In the genomic region with DNA sequence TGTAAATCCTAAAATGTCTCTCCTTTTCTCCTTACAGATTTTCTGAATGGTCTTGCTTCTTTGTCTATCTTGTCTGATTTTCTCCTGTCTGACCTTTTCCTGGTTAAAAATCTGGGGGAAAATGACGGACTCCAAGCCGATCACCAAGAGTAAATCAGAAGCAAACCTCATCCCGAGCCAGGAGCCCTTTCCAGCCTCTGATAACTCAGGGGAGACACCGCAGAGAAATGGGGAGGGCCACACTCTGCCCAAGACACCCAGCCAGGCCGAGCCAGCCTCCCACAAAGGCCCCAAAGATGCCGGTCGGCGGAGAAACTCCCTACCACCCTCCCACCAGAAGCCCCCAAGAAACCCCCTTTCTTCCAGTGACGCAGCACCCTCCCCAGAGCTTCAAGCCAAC, we compare ENCODE assay signal across 20 cellular contexts. TPM values are rescaled to one million over a fixed set of nuclear protein-coding genes. Genes with fewer than 3 reads are reported as not detected.
A peak's percentile ranks its signal among the peaks of the same experiment; 100 is the strongest.
DNase-seq lines count a peak whose midpoint lies in the region; ATAC-seq and TF ChIP-seq lines count a peak whose summit lies in the region.
"Had no signal": no experiment of that assay in that cellular context is flagged by ENCODE, and none has a peak within 500 bp of the region (broad histone marks: within the 10 kb centered on the region; RNA-seq: fewer than 3 reads in every experiment).

No MANE protein-coding gene starts in this region.

- TF ChIP-seq POLR2A in sigmoid colon (IDR thresholded peaks at IDR 0.05): no peak
- no peak for TF ChIP-seq POLR2A in tibial nerve (IDR thresholded peaks at IDR 0.05)

- no peak overlapping the region for H3K4me3 ChIP-seq in heart right ventricle
- H3K4me3 ChIP-seq in right atrium auricular region: no peak overlapping the region
- no peak overlapping the region for H3K4me3 ChIP-seq in sigmoid colon
- H3K4me3 ChIP-seq in tibial nerve: no peak overlapping the region
- H3K4me3 ChIP-seq: BLaER1 had no signal

- H3K27ac ChIP-seq in heart right ventricle: peak overlapping the region in 7 of 10 donors; percentile 32 to 63 (median 42)
- H3K27ac ChIP-seq in right atrium auricular region: peak overlapping the region; percentile 40 to 47
- no peak overlapping the region for H3K27ac ChIP-seq in sigmoid colon
- peak overlapping the region in 3 of 4 donors; percentile 17 to 46 (median 32) for H3K27ac ChIP-seq in tibial nerve
- H3K27ac ChIP-seq: BLaER1 had no signal

- H3K36me3 ChIP-seq in heart right ventricle: peaks cover 0 to 43% (median 0%) of the 10 kb centered on the region in 9 donors
- peaks cover 21% of the 10 kb centered on the region for H3K36me3 ChIP-seq in right atrium auricular region
- peaks cover 0 to 14% (median 7%) of the 10 kb centered on the region in 4 donors for H3K36me3 ChIP-seq in sigmoid colon
- peaks cover 0 to 25% (median 0%) of the 10 kb centered on the region in 3 donors for H3K36me3 ChIP-seq in tibial nerve
- H3K36me3 ChIP-seq: BLaER1 had no signal

- peak in 5 of 8 donors; percentile 8 to 56 (median 20) for ATAC-seq in heart right ventricle
- no peak for ATAC-seq in Right ventricle myocardium superior (ENCODE audit: poor library complexity)
- no peak for ATAC-seq in GM19467 (IDR thresholded peaks at IDR 0.05; ENCODE audit: unreplicated experiment)
- no peak for ATAC-seq in HG03565 (IDR thresholded peaks at IDR 0.05; ENCODE audit: unreplicated experiment)

- H3K4me1 ChIP-seq in heart right ventricle: peaks cover 0 to 77% (median 38%) of the 10 kb centered on the region in 9 donors
- H3K4me1 ChIP-seq in right atrium auricular region: peaks cover 0 to 49% of the 10 kb centered on the region in 2 donors
- peaks cover 0 to 26% (median 16%) of the 10 kb centered on the region in 4 donors for H3K4me1 ChIP-seq in sigmoid colon
- H3K4me1 ChIP-seq in tibial nerve: peaks cover 0 to 53% (median 12%) of the 10 kb centered on the region in 4 donors
- H3K4me1 ChIP-seq: BLaER1 had no signal

- DNase-seq in heart right ventricle (no peak), Right ventricle myocardium superior (no peak), right atrium auricular region (ENCODE audit: low spot score) (no peak), sigmoid colon (peak; percentile 55), tibial nerve (ENCODE audit: low spot score in 2 of 2) (no peak), GM10266 (ENCODE audit: extremely low spot score) (no peak)
- DNase-seq: CD4-positive, CD25-positive, alpha-beta regulatory T cell; GDM1; HCEC 1CT; NCI-H1048; NCI-H1417; NCI-H1694 treated with DMSO at 0.1 percent for 48 hours; NCI-H2081; NCI-H2227 treated with DMSO at 0.1 percent for 48 hours; NCI-H526 treated with DMSO at 0.1 percent for 48 hours; RPMI8226; SHP77 treated with DMSO at 0.1 percent for 48 hours had no signal

- TF ChIP-seq CTCF in heart right ventricle (IDR thresholded peaks at IDR 0.05) (no peak), right atrium auricular region (IDR thresholded peaks at IDR 0.05) (no peak), sigmoid colon (IDR thresholded peaks at IDR 0.05) (no peak), tibial nerve (IDR thresholded peaks at IDR 0.05) (no peak), GM10266 (IDR thresholded peaks at IDR 0.05; ENCODE audit: control insufficient read depth, insufficient read depth, low read depth, missing control alignments) (no peak)

- intact Hi-C loops in heart right ventricle (cut with DNase I) (no loop called here), Right ventricle myocardium superior (cut with DNase I) (no loop called here), sigmoid colon (cut with DNase I) (no loop called here)

- TF ChIP-seq EP300 in sigmoid colon (IDR thresholded peaks at IDR 0.05) (no peak), tibial nerve (IDR thresholded peaks at IDR 0.05) (no peak)

- H3K27me3 ChIP-seq in heart right ventricle (no peaks in the 10 kb centered on the region), right atrium auricular region (no peaks in the 10 kb centered on the region), sigmoid colon (no peaks in the 10 kb centered on the region), tibial nerve (no peaks in the 10 kb centered on the region)
- H3K27me3 ChIP-seq: BLaER1 had no signal

- peaks cover 0 to 9% (median 0%) of the 10 kb centered on the region in 11 donors for H3K9me3 ChIP-seq in heart right ventricle
- no peaks in the 10 kb centered on the region for H3K9me3 ChIP-seq in right atrium auricular region
- no peaks in the 10 kb centered on the region for H3K9me3 ChIP-seq in sigmoid colon
- peaks cover 0 to 6% (median 3%) of the 10 kb centered on the region in 4 donors for H3K9me3 ChIP-seq in tibial nerve

- WGBS in heart right ventricle, 2 donors: 61 to 74% methylated on average over 9 of the region's 9 CpGs
- 95 to 97% methylated on average over 9 of the region's 9 CpGs for WGBS in sigmoid colon, 2 donors
- WGBS in tibial nerve, 2 donors: 94 to 97% methylated on average over 9 of the region's 9 CpGs

RNA-seq across cellular contexts. Expression of gene ACACB, which starts 23.0 kb away (rescaled TPM):
- total RNA-seq in heart right ventricle (100 to 1,000 TPM in 6 of 10 donors, 10 to 100 TPM in 4; 69.7 to 241 (median 107) TPM), Right ventricle myocardium superior (167 TPM), right atrium auricular region (100 to 1,000 TPM in 1 of 2 donors, 10 to 100 TPM in 1; 76.8 to 104 TPM), sigmoid colon (100 to 1,000 TPM; 116 to 295 (median 161) TPM), tibial nerve (100 to 1,000 TPM; 402 to 560 (median 525) TPM)
- polyA plus RNA-seq in heart right ventricle (100 to 1,000 TPM in 1 of 2 donors, 10 to 100 TPM in 1; 12.8 to 193 TPM), sigmoid colon (10 to 100 TPM in 1 of 3 donors, 1 to 10 TPM in 2; 5.3 to 36.0 (median 5.4) TPM)

RNA-seq across cellular contexts. Expression of gene UNG, which starts 42.0 kb away (rescaled TPM):
- 10 to 100 TPM; 21.6 to 37.3 (median 27.8) TPM for total RNA-seq in heart right ventricle
- 10 to 100 TPM; 14.2 to 17.0 TPM for polyA plus RNA-seq in heart right ventricle
- 24.8 TPM for total RNA-seq in Right ventricle myocardium superior
- total RNA-seq in right atrium auricular region: 10 to 100 TPM; 10.2 to 12.1 TPM
- 10 to 100 TPM; 11.9 to 17.1 (median 12.1) TPM for total RNA-seq in sigmoid colon
- polyA plus RNA-seq in sigmoid colon: 10 to 100 TPM; 27.0 to 34.8 (median 28.9) TPM
- total RNA-seq in tibial nerve: 10 to 100 TPM; 17.4 to 26.9 (median 21.3) TPM

RNA-seq across cellular contexts. Expression of gene ALKBH2, which starts 46.1 kb away (rescaled TPM):
- total RNA-seq in heart right ventricle (10 to 100 TPM in 1 of 10 donors, 1 to 10 TPM in 9; 5.4 to 11.7 (median 7.1) TPM), Right ventricle myocardium superior (7.2 TPM), right atrium auricular region (1 to 10 TPM; 3.9 to 8.5 TPM), sigmoid colon (10 to 100 TPM; 11.6 to 29.3 (median 16.5) TPM), tibial nerve (10 to 100 TPM in 3 of 4 donors, 1 to 10 TPM in 1; 9.2 to 41.4 (median 17.5) TPM)
- polyA plus RNA-seq in heart right ventricle (10 to 100 TPM; 19.4 to 20.6 TPM), sigmoid colon (10 to 100 TPM in 2 of 3 donors, 1 to 10 TPM in 1; 5.3 to 17.9 (median 14.4) TPM)

Comparison
In these comparisons a context has a peak if more than half of its experiments do, and no peak if none do; other contexts are left out.
1. ATAC-seq: peak in heart right ventricle (5 of 8); none in Right ventricle myocardium superior (single experiment), GM19467 (single experiment) and HG03565 (single experiment).
2. H3K27ac ChIP-seq: peak in heart right ventricle (7 of 10), right atrium auricular region (2 of 2) and tibial nerve (3 of 4); none in sigmoid colon (0 of 4).